8 cellular contexts compared by ENCODE assay signal in genomic region chr6:150865406-150866146, GRCh38. TPM values are rescaled to one million over a fixed set of nuclear protein-coding genes. Genes with fewer than 3 reads are reported as not detected.
DNase-seq lines count a peak whose midpoint lies in the region; ATAC-seq lines count a peak whose summit lies in the region.

TSS of gene MTHFD1L (plus strand) at chr6:150865702. CDS start at chr6:150865823, 121 bp downstream.

- POLR2A ChIA-PET in activated CD8-positive, alpha-beta T cell treated with anti-CD3 and anti-CD28 coated beads, Interleukin-2, amount 10 ng/mL, durations not matched to agents 7 days and 5 days (lab: Charles Lee): no interaction called here

- peak within 1 kb of the TSS; percentile 57 for H3K27ac ChIP-seq in effector memory CD4-positive, alpha-beta T cell (ENCODE audit: insufficient read depth, low read length, poor library complexity, severe bottlenecking)

- CTCF ChIA-PET in activated CD8-positive, alpha-beta T cell treated with anti-CD3 and anti-CD28 coated beads, Interleukin-2, amount 10 ng/mL, durations not matched to agents 7 days and 5 days (lab: Charles Lee): interaction anchor here (0.7 to 2.3 kb wide), 11 partner anchors 8 to 469 kb away, joined by 3 to 5 read pairs (median 5); no protein-coding TSS in a partner anchor

- DNase-seq in AML-193 (lab: John Stamatoyannopoulos, UW): peak; percentile 73 to 87
- peak; percentile 19 for DNase-seq in NCI-H526 treated with DMSO at 0.1 percent for 48 hours (lab: John Stamatoyannopoulos, UW)
- peak; percentile 81 for DNase-seq in activated CD8-positive, alpha-beta T cell treated with anti-CD3 and anti-CD28 coated beads, Interleukin-2, amount 10 ng/mL, durations not matched to agents 7 days and 5 days
- DNase-seq in effector memory CD4-positive, alpha-beta T cell: peak; percentile 36 to 56 (median 53)
- peak; percentile 55 to 70 for DNase-seq in memory B cell (ENCODE audit: low spot score in 2 of 2)
- DNase-seq in stimulated activated CD8-positive, alpha-beta memory T cell treated with anti-CD3 and anti-CD28 coated beads, Interleukin-12 subunit alpha, Interleukin-12 subunit beta, amount 100 ng/mL, for 24 hours (ENCODE audit: extremely low read depth): peak; percentile 49

- no peaks in the 10 kb centered on the region for H3K27me3 ChIP-seq in effector memory CD4-positive, alpha-beta T cell (replicated peaks; ENCODE audit: control insufficient read depth, insufficient read depth, low read length, poor library complexity, severe bottlenecking)

- H3K4me1 Mint-ChIP-seq in activated CD8-positive, alpha-beta T cell treated with anti-CD3 and anti-CD28 coated beads, Interleukin-2, amount 10 ng/mL, durations not matched to agents 7 days and 5 days (ENCODE audit: low read depth): peaks cover 38% of the 10 kb centered on the region
- H3K4me1 Mint-ChIP-seq in memory B cell: peaks cover 14% of the 10 kb centered on the region

- H3K36me3 ChIP-seq in effector memory CD4-positive, alpha-beta T cell (ENCODE audit: control insufficient read depth, insufficient read depth, low read length): no peaks in the 10 kb centered on the region

- peaks cover 4% of the 10 kb centered on the region for H3K4me1 ChIP-seq in effector memory CD4-positive, alpha-beta T cell (ENCODE audit: control insufficient read depth, insufficient read depth, low read length, poor library complexity, severe bottlenecking)

- H3K4me3 Mint-ChIP-seq in activated CD8-positive, alpha-beta T cell treated with anti-CD3 and anti-CD28 coated beads, Interleukin-2, amount 10 ng/mL, durations not matched to agents 7 days and 5 days: peak within 1 kb of the TSS; percentile 91
- H3K4me3 Mint-ChIP-seq in memory B cell: peak within 1 kb of the TSS; percentile 92

- ATAC-seq in GM18870 (IDR thresholded peaks at IDR 0.05; ENCODE audit: unreplicated experiment) (peak; percentile 69), HG03103 (IDR thresholded peaks at IDR 0.05; ENCODE audit: low read depth, unreplicated experiment) (peak; percentile 66), memory B cell (ENCODE audit: low read depth) (peak; percentile 77)
- peak; percentile 78 for ATAC-seq in activated CD8-positive, alpha-beta T cell treated with anti-CD3 and anti-CD28 coated beads, Interleukin-2, amount 10 ng/mL, durations not matched to agents 7 days and 5 days

- peaks cover 14% of the 10 kb centered on the region for H3K36me3 Mint-ChIP-seq in activated CD8-positive, alpha-beta T cell treated with anti-CD3 and anti-CD28 coated beads, Interleukin-2, amount 10 ng/mL, durations not matched to agents 7 days and 5 days (ENCODE audit: low read depth)
- peaks cover 2% of the 10 kb centered on the region for H3K36me3 Mint-ChIP-seq in memory B cell

- peak within 1 kb of the TSS; percentile 94 for H3K27ac Mint-ChIP-seq in activated CD8-positive, alpha-beta T cell treated with anti-CD3 and anti-CD28 coated beads, Interleukin-2, amount 10 ng/mL, durations not matched to agents 7 days and 5 days
- no peak within 1 kb of the TSS for H3K27ac Mint-ChIP-seq in memory B cell

- no peaks in the 10 kb centered on the region for H3K9me3 ChIP-seq in effector memory CD4-positive, alpha-beta T cell (ENCODE audit: control insufficient read depth, low read length)

- peaks cover 19% of the 10 kb centered on the region for H3K27me3 Mint-ChIP-seq in activated CD8-positive, alpha-beta T cell treated with anti-CD3 and anti-CD28 coated beads, Interleukin-2, amount 10 ng/mL, durations not matched to agents 7 days and 5 days (ENCODE audit: low read depth)
- peaks cover 2% of the 10 kb centered on the region for H3K27me3 Mint-ChIP-seq in memory B cell

- H3K9me3 Mint-ChIP-seq in activated CD8-positive, alpha-beta T cell treated with anti-CD3 and anti-CD28 coated beads, Interleukin-2, amount 10 ng/mL, durations not matched to agents 7 days and 5 days (ENCODE audit: insufficient read depth): no peaks in the 10 kb centered on the region
- no peaks in the 10 kb centered on the region for H3K9me3 Mint-ChIP-seq in memory B cell

- peak within 1 kb of the TSS; percentile 76 for H3K4me3 ChIP-seq in effector memory CD4-positive, alpha-beta T cell (ENCODE audit: insufficient read depth, low read depth, low read length, poor library complexity, severe bottlenecking)

RNA-seq across cellular contexts. Expression of gene MTHFD1L, which starts in this region (rescaled TPM):
- total RNA-seq in activated CD8-positive, alpha-beta T cell treated with anti-CD3 and anti-CD28 coated beads, Interleukin-2, amount 10 ng/mL, durations not matched to agents 7 days and 5 days: 10 to 100 TPM; 59.7 to 62.3 TPM

Comparison
In these comparisons a context has a peak if more than half of its experiments do, and no peak if none do; other contexts are left out.
1. Peak in every context shown above with its lines: DNase-seq, ATAC-seq, H3K4me3 ChIP-seq and H3K27ac ChIP-seq.
2. DNase-seq: peak in every context shown above with its lines; median percentile 81 in activated CD8-positive, alpha-beta T cell treated with anti-CD3 and anti-CD28 coated beads, Interleukin-2, amount 10 ng/mL, durations not matched to agents 7 days and 5 days; 80 in AML-193; 62 in memory B cell; 53 in effector memory CD4-positive, alpha-beta T cell; 49 in stimulated activated CD8-positive, alpha-beta memory T cell treated with anti-CD3 and anti-CD28 coated beads, Interleukin-12 subunit alpha, Interleukin-12 subunit beta, amount 100 ng/mL, for 24 hours; 19 in NCI-H526 treated with DMSO at 0.1 percent for 48 hours.